1 cellular context compared by ENCODE assay signal in the genomic region with DNA sequence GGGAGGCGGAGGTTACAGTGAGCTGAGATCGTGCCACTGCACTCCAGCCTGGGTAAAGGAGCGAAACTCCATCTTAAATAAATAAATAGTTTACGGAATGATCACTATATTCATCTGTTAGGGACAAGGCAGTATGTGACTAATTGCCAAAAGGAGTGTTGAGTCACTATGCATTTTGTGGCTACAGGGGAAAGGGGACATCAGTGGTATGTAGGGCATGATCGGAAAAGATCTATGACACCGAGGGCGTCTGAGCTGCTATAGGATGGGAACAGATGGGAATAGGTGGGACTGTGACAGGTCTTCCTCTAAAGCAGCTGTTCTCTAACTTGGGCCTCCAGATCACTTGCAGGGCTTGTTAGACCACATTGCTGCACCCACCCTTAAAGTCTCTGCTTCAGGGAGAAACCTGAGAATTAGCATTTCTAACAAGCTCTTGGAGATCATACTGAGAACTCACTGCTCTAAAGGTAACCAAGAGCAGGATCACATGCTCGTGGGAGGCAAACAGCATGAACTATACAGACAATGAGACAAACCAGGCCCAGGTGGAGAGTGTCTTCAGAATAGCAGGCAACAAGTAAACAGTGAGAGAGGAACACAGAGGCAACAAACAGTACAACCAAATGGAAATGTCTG.
TF ChIP-seq lines count a peak whose summit lies in the region.

No MANE protein-coding gene starts in this region.

TF ChIP-seq in WTC11, 78 proteins besides CTCF, POLR2A, EP300 and RAD21 (continued from another document):
- TF ChIP-seq, protein P1, sequence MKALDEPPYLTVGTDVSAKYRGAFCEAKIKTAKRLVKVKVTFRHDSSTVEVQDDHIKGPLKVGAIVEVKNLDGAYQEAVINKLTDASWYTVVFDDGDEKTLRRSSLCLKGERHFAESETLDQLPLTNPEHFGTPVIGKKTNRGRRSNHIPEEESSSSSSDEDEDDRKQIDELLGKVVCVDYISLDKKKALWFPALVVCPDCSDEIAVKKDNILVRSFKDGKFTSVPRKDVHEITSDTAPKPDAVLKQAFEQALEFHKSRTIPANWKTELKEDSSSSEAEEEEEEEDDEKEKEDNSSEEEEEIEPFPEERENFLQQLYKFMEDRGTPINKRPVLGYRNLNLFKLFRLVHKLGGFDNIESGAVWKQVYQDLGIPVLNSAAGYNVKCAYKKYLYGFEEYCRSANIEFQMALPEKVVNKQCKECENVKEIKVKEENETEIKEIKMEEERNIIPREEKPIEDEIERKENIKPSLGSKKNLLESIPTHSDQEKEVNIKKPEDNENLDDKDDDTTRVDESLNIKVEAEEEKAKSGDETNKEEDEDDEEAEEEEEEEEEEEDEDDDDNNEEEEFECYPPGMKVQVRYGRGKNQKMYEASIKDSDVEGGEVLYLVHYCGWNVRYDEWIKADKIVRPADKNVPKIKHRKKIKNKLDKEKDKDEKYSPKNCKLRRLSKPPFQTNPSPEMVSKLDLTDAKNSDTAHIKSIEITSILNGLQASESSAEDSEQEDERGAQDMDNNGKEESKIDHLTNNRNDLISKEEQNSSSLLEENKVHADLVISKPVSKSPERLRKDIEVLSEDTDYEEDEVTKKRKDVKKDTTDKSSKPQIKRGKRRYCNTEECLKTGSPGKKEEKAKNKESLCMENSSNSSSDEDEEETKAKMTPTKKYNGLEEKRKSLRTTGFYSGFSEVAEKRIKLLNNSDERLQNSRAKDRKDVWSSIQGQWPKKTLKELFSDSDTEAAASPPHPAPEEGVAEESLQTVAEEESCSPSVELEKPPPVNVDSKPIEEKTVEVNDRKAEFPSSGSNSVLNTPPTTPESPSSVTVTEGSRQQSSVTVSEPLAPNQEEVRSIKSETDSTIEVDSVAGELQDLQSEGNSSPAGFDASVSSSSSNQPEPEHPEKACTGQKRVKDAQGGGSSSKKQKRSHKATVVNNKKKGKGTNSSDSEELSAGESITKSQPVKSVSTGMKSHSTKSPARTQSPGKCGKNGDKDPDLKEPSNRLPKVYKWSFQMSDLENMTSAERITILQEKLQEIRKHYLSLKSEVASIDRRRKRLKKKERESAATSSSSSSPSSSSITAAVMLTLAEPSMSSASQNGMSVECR (CRISPR knock-in tag; IDR thresholded peaks at IDR 0.05; ENCODE audit: borderline replicate concordance) = no peak
- no peak for TF ChIP-seq ZSCAN18 (CRISPR knock-in tag; IDR thresholded peaks at IDR 0.05)
- TF ChIP-seq FOXJ3 (CRISPR knock-in tag; IDR thresholded peaks at IDR 0.05; ENCODE audit: borderline replicate concordance) = no peak
- no peak for TF ChIP-seq ZBTB43 (CRISPR knock-in tag; IDR thresholded peaks at IDR 0.05)
